ENCODE assay signal across 27 cellular contexts in the genomic region with DNA sequence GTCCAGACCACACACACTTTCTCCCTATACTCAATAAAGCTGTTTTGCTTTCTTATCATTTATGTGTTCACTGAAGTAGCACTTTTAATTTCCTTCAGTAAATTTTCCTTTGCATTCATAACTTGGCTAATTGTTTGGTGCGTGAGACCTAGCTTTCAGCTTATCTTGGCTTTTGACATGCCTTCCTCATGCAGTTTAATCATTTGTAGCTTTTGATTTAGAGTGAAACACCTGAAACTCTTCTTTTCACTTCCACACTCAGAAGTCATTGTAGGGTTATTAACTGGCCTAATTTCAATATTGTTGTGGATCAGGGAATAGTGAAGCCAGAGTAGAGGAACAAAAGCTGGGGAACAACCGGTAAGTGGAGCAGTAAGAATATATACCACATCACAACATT.
A peak's percentile ranks its signal among the peaks of the same experiment; 100 is the strongest.
DNase-seq lines count a peak whose midpoint lies in the region; ATAC-seq and TF ChIP-seq lines count a peak whose summit lies in the region.
"Had no signal": no experiment of that assay in that cellular context is flagged by ENCODE, and none has a peak within 500 bp of the region (broad histone marks: within the 10 kb centered on the region; RNA-seq: fewer than 3 reads in every experiment).

No MANE protein-coding gene starts in this region.

- no peak overlapping the region for H3K9ac ChIP-seq in OCI-LY1 (ENCODE audit: low read length)
- H3K9ac ChIP-seq: parathyroid adenoma had no signal

- H3K4me1 ChIP-seq in DOHH2 (ENCODE audit: control insufficient read depth, low read length): peaks cover 49% of the 10 kb centered on the region
- H3K4me1 ChIP-seq in OCI-LY1 (ENCODE audit: insufficient read depth, low read length, severe bottlenecking): peaks cover 31% of the 10 kb centered on the region
- H3K4me1 ChIP-seq: gastrocnemius medialis, parathyroid adenoma had no signal

- no peak for TF ChIP-seq CTCF in DOHH2 (IDR thresholded peaks at IDR 0.05; ENCODE audit: low read depth, low read length, poor library complexity, severe bottlenecking)
- TF ChIP-seq CTCF in OCI-LY1 (IDR thresholded peaks at IDR 0.05; ENCODE audit: low read length): no peak

- DNase-seq in NCI-H1694 (lab: John Stamatoyannopoulos, UW) (no peak), NCI-H2196 treated with DMSO at 0.1 percent for 48 hours (lab: John Stamatoyannopoulos, UW; ENCODE audit: unreplicated experiment) (no peak), OCI-M2 (lab: John Stamatoyannopoulos, UW; ENCODE audit: unreplicated experiment) (no peak)
- DNase-seq in activated T-cell treated with anti-CD3 and anti-CD28 coated beads, Interleukin-2, amount 50 U/mL, for 72 hours: no peak
- DNase-seq: activated CD4-positive, alpha-beta T cell treated with anti-CD3 and anti-CD28 coated beads, Interleukin-2, amount 50 U/mL, for 4 hours; activated CD4-positive, CD25-positive, alpha-beta regulatory T cell; activated naive CD4-positive, alpha-beta T cell treated with anti-CD3 and anti-CD28 coated beads, Interleukin-2, amount 10 ng/mL, durations not matched to agents 7 days and 5 days; amniotic stem cell; CD8-positive, alpha-beta T cell; gastrocnemius medialis; Kasumi-1; left colon; mammary epithelial cell; MV-4-11; NCI-H524 treated with DMSO at 0.1 percent for 48 hours; right cardiac atrium; spleen; T-helper 1 cell; upper lobe of left lung had no signal

- H3K9me3 ChIP-seq in DOHH2 (ENCODE audit: control insufficient read depth, insufficient read depth, low read length) (peaks cover under 1% of the 10 kb centered on the region; the same call in 1 of the 2 replicates), OCI-LY1 (ENCODE audit: low read length) (no peaks in the 10 kb centered on the region)
- H3K9me3 ChIP-seq: A549, gastrocnemius medialis, upper lobe of left lung had no signal

- H3K27ac ChIP-seq in DOHH2 (ENCODE audit: low read depth, low read length) (peak overlapping the region; percentile 25), OCI-LY1 (ENCODE audit: low read depth, low read length, poor library complexity, severe bottlenecking) (peak overlapping the region; percentile 27)
- H3K27ac ChIP-seq: A549, gastrocnemius medialis, parathyroid adenoma, spleen, upper lobe of left lung had no signal

- H3K79me2 ChIP-seq in DOHH2 (ENCODE audit: control insufficient read depth, low read length) (no peaks in the 10 kb centered on the region), OCI-LY1 (ENCODE audit: insufficient read depth, low read length) (no peaks in the 10 kb centered on the region)
- H3K79me2 ChIP-seq: parathyroid adenoma had no signal

- H3K9me2 ChIP-seq in DOHH2 (replicated peaks; ENCODE audit: control insufficient read depth, low read length) (no peaks in the 10 kb centered on the region), OCI-LY1 (ENCODE audit: low read depth, low read length) (no peaks in the 10 kb centered on the region)

- no peaks in the 10 kb centered on the region for H4K20me1 ChIP-seq in DOHH2 (ENCODE audit: control insufficient read depth, insufficient read depth, low read depth, low read length)
- H4K20me1 ChIP-seq in OCI-LY1 (ENCODE audit: insufficient read depth, low read length): no peaks in the 10 kb centered on the region

- H3K27ac Mint-ChIP-seq in activated T-cell treated with anti-CD3 and anti-CD28 coated beads, Interleukin-2, amount 50 U/mL, for 72 hours: no peak overlapping the region
- H3K27ac Mint-ChIP-seq: activated naive CD4-positive, alpha-beta T cell treated with anti-CD3 and anti-CD28 coated beads, Interleukin-2, amount 10 ng/mL, durations not matched to agents 7 days and 5 days; activated T-helper 1 cell treated with anti-CD3 and anti-CD28 coated beads, Interleukin-12 subunit alpha, Interleukin-12 subunit beta, Interleukin-2, Interleukin-4 antibody, amounts not matched to agents 30 ng/mL and 10 ng/mL and 1 ng/mL, durations not matched to agents 14 hours and 24 hours and 36 hours; CD8-positive, alpha-beta T cell had no signal

- H2AFZ ChIP-seq in OCI-LY1 (ENCODE audit: low read length): no peak overlapping the region
- H2AFZ ChIP-seq: parathyroid adenoma had no signal

- H3K4me1 Mint-ChIP-seq in activated T-cell treated with anti-CD3 and anti-CD28 coated beads, Interleukin-2, amount 50 U/mL, for 72 hours (ENCODE audit: low read depth): peaks cover 19% of the 10 kb centered on the region

- peaks cover 4 to 8% of the 10 kb centered on the region in 2 donors for H3K36me3 Mint-ChIP-seq in activated T-cell treated with anti-CD3 and anti-CD28 coated beads, Interleukin-2, amount 50 U/mL, for 72 hours (ENCODE audit: insufficient read depth in 2 of 2)
- H3K36me3 Mint-ChIP-seq: activated naive CD4-positive, alpha-beta T cell treated with anti-CD3 and anti-CD28 coated beads, Interleukin-2, amount 10 ng/mL, durations not matched to agents 7 days and 5 days; CD8-positive, alpha-beta T cell had no signal

- ATAC-seq in GM19043 (IDR thresholded peaks at IDR 0.05; ENCODE audit: low read depth, unreplicated experiment): peak; percentile 35
- peak; percentile 34 for ATAC-seq in HG02642 (IDR thresholded peaks at IDR 0.05; ENCODE audit: poor library complexity, unreplicated experiment)
- ATAC-seq in activated T-cell treated with anti-CD3 and anti-CD28 coated beads, Interleukin-2, amount 50 U/mL, for 72 hours (replicated peaks in 1 of 2): no peak
- ATAC-seq: A549; CD8-positive, alpha-beta T cell; gastrocnemius medialis; left colon; right cardiac atrium had no signal

- H3K27me3 ChIP-seq in DOHH2 (ENCODE audit: control insufficient read depth, low read length) (no peaks in the 10 kb centered on the region), OCI-LY1 (ENCODE audit: insufficient read depth, low read length) (no peaks in the 10 kb centered on the region)
- H3K27me3 ChIP-seq: gastrocnemius medialis, spleen, upper lobe of left lung had no signal

- H3K4me3 ChIP-seq in DOHH2 (ENCODE audit: low read length): no peak overlapping the region
- no peak overlapping the region for H3K4me3 ChIP-seq in OCI-LY1 (ENCODE audit: low read depth, low read length, poor library complexity, severe bottlenecking)
- H3K4me3 ChIP-seq: A549, gastrocnemius medialis, spleen, upper lobe of left lung had no signal

- H3F3A ChIP-seq in DOHH2 (ENCODE audit: control insufficient read depth, insufficient read depth) (no peaks in the 10 kb centered on the region), OCI-LY1 (ENCODE audit: insufficient read depth, low read length) (no peaks in the 10 kb centered on the region)

- H3K4me3 Mint-ChIP-seq in activated T-cell treated with anti-CD3 and anti-CD28 coated beads, Interleukin-2, amount 50 U/mL, for 72 hours: no peak overlapping the region
- H3K4me3 Mint-ChIP-seq: activated naive CD4-positive, alpha-beta T cell treated with anti-CD3 and anti-CD28 coated beads, Interleukin-2, amount 10 ng/mL, durations not matched to agents 7 days and 5 days; activated T-helper 1 cell treated with anti-CD3 and anti-CD28 coated beads, Interleukin-12 subunit alpha, Interleukin-12 subunit beta, Interleukin-2, Interleukin-4 antibody, amounts not matched to agents 30 ng/mL and 10 ng/mL and 1 ng/mL, durations not matched to agents 14 hours and 24 hours and 36 hours; CD8-positive, alpha-beta T cell; neural crest cell had no signal

- peaks cover 10% of the 10 kb centered on the region for H3K27me3 Mint-ChIP-seq in activated T-cell treated with anti-CD3 and anti-CD28 coated beads, Interleukin-2, amount 50 U/mL, for 72 hours (ENCODE audit: low read depth)

- peak overlapping the region; percentile 49 for H3K4me2 ChIP-seq in DOHH2 (ENCODE audit: low read length)
- no peak overlapping the region for H3K4me2 ChIP-seq in OCI-LY1 (ENCODE audit: low read length)
- H3K4me2 ChIP-seq: A549 had no signal

- no peaks in the 10 kb centered on the region for H3K36me3 ChIP-seq in DOHH2 (ENCODE audit: control insufficient read depth, low read length)
- no peaks in the 10 kb centered on the region for H3K36me3 ChIP-seq in OCI-LY1 (ENCODE audit: insufficient read depth, low read length)
- H3K36me3 ChIP-seq: gastrocnemius medialis, spleen, upper lobe of left lung had no signal

- H3K9me3 Mint-ChIP-seq in activated T-cell treated with anti-CD3 and anti-CD28 coated beads, Interleukin-2, amount 50 U/mL, for 72 hours: peaks cover 6 to 12% of the 10 kb centered on the region in 2 donors
- H3K9me3 Mint-ChIP-seq: CD8-positive, alpha-beta T cell had no signal

Comparison
In these comparisons a context has a peak if more than half of its experiments do, and no peak if none do; other contexts are left out.
1. ATAC-seq: peak in GM19043 (single experiment) and HG02642 (single experiment); none in activated T-cell treated with anti-CD3 and anti-CD28 coated beads, Interleukin-2, amount 50 U/mL, for 72 hours (0 of 2).